Comparison of ENCODE assay signal across 10 cellular contexts in genomic region chr16:89020068-89020924, GRCh38. TPM values are rescaled to one million over a fixed set of nuclear protein-coding genes. Genes with fewer than 3 reads are reported as not detected.
DNase-seq lines count a peak whose midpoint lies in the region; ATAC-seq and TF ChIP-seq lines count a peak whose summit lies in the region.
"Had no signal": no experiment of that assay in that cellular context is flagged by ENCODE, and none has a peak within 500 bp of the region (broad histone marks: within the 10 kb centered on the region; RNA-seq: fewer than 3 reads in every experiment).

No MANE protein-coding gene starts in this region.

- no peaks in the 10 kb centered on the region for H4K20me1 ChIP-seq in OCI-LY7 (ENCODE audit: insufficient read depth, low read length)

- no TSS peak for BruUV-seq in OCI-LY7 (replicated peaks; lab: Mats Ljungman, UMichigan)

- no peaks in the 10 kb centered on the region for H3K9me2 ChIP-seq in OCI-LY7 (ENCODE audit: insufficient read depth, low read length)

- POLR2A ChIA-PET in activated CD4-positive, alpha-beta T cell treated with anti-CD3 and anti-CD28 coated beads for 36 hours (lab: Charles Lee) = no interaction called here
- POLR2A ChIA-PET in OCI-LY7 (lab: Charles Lee) = interaction anchor here (0.6 to 0.7 kb wide), 2 partner anchors 25 to 143 kb away, joined by 3 to 4 read pairs; no protein-coding TSS in a partner anchor

- peaks cover 10% of the 10 kb centered on the region for H3K4me1 Mint-ChIP-seq in activated CD4-positive, alpha-beta T cell treated with anti-CD3 and anti-CD28 coated beads for 36 hours
- peaks cover 19% of the 10 kb centered on the region for H3K4me1 Mint-ChIP-seq in T-helper 1 cell treated with Interleukin-12 subunit alpha and Interleukin-12 subunit beta and Interleukin-4 antibody, amounts not matched to agents 30 μg/mL and 1 μg/mL, for 36 hours (ENCODE audit: low read depth)

- no peaks in the 10 kb centered on the region for H3K79me2 ChIP-seq in OCI-LY7 (ENCODE audit: insufficient read depth, low read depth, low read length)

- H3K9me3 ChIP-seq in mucosa of descending colon = no peaks in the 10 kb centered on the region
- H3K9me3 ChIP-seq in OCI-LY7 (ENCODE audit: low read length) = 0 out of 2 replicates have a peak, but pooled peaks cover 5% of the 10 kb centered on the region

- H3K36me3 ChIP-seq in mucosa of descending colon (ENCODE audit: low read depth) = no peaks in the 10 kb centered on the region
- no peaks in the 10 kb centered on the region for H3K36me3 ChIP-seq in OCI-LY7 (ENCODE audit: insufficient read depth, low read length)

- DNase-seq in activated CD4-positive, alpha-beta T cell treated with anti-CD3 and anti-CD28 coated beads for 36 hours = peak; percentile 60
- DNase-seq in activated CD4-positive, alpha-beta T cell treated with anti-CD3 and anti-CD28 coated beads, Interleukin-2, amount 50 U/mL, for 1 hour = no peak
- DNase-seq in GM19238 (ENCODE audit: insufficient read length, low spot score) = peak; percentile 57
- DNase-seq in mucosa of descending colon = peak in 2 of 3 donors; percentile 13 to 31
- no peak for DNase-seq in OCI-LY7 (ENCODE audit: low spot score)
- DNase-seq in medulla oblongata (ENCODE audit: extremely low spot score) = no peak
- DNase-seq: hypothalamus, PC-3 had no signal

- CTCF ChIA-PET in activated CD4-positive, alpha-beta T cell treated with anti-CD3 and anti-CD28 coated beads for 36 hours (lab: Charles Lee) = no interaction called here
- CTCF ChIA-PET in OCI-LY7 (lab: Charles Lee; ENCODE audit: unreplicated experiment) = no interaction called here

- peaks cover 10% of the 10 kb centered on the region for H3K9me3 Mint-ChIP-seq in activated CD4-positive, alpha-beta T cell treated with anti-CD3 and anti-CD28 coated beads for 36 hours (ENCODE audit: low read depth)
- H3K9me3 Mint-ChIP-seq in T-helper 1 cell treated with Interleukin-12 subunit alpha and Interleukin-12 subunit beta and Interleukin-4 antibody, amounts not matched to agents 30 μg/mL and 1 μg/mL, for 36 hours = peaks cover 22% of the 10 kb centered on the region

- no peak overlapping the region for H3K4me3 Mint-ChIP-seq in activated CD4-positive, alpha-beta T cell treated with anti-CD3 and anti-CD28 coated beads for 36 hours
- peak overlapping the region; percentile 14 for H3K4me3 Mint-ChIP-seq in T-helper 1 cell treated with Interleukin-12 subunit alpha and Interleukin-12 subunit beta and Interleukin-4 antibody, amounts not matched to agents 30 μg/mL and 1 μg/mL, for 36 hours

- H3K27ac Mint-ChIP-seq in activated CD4-positive, alpha-beta T cell treated with anti-CD3 and anti-CD28 coated beads for 36 hours = no peak overlapping the region
- peak overlapping the region; percentile 49 for H3K27ac Mint-ChIP-seq in T-helper 1 cell treated with Interleukin-12 subunit alpha and Interleukin-12 subunit beta and Interleukin-4 antibody, amounts not matched to agents 30 μg/mL and 1 μg/mL, for 36 hours

- H3K27me3 Mint-ChIP-seq in activated CD4-positive, alpha-beta T cell treated with anti-CD3 and anti-CD28 coated beads for 36 hours = peaks cover 3% of the 10 kb centered on the region
- no peaks in the 10 kb centered on the region for H3K27me3 Mint-ChIP-seq in T-helper 1 cell treated with Interleukin-12 subunit alpha and Interleukin-12 subunit beta and Interleukin-4 antibody, amounts not matched to agents 30 μg/mL and 1 μg/mL, for 36 hours (ENCODE audit: low read depth)

- peak; percentile 98 for ATAC-seq in activated CD4-positive, alpha-beta T cell treated with anti-CD3 and anti-CD28 coated beads for 36 hours
- ATAC-seq in mucosa of descending colon = no peak
- no peak for ATAC-seq in GM18511 (IDR thresholded peaks at IDR 0.05; ENCODE audit: unreplicated experiment)
- ATAC-seq: PC-3 had no signal

- peaks cover 2% of the 10 kb centered on the region for H3K36me3 Mint-ChIP-seq in activated CD4-positive, alpha-beta T cell treated with anti-CD3 and anti-CD28 coated beads for 36 hours (ENCODE audit: low read depth)
- H3K36me3 Mint-ChIP-seq in T-helper 1 cell treated with Interleukin-12 subunit alpha and Interleukin-12 subunit beta and Interleukin-4 antibody, amounts not matched to agents 30 μg/mL and 1 μg/mL, for 36 hours (ENCODE audit: low read depth) = peaks cover 3% of the 10 kb centered on the region

- H3K27ac ChIP-seq in OCI-LY7 (ENCODE audit: low read depth, low read length, poor library complexity, severe bottlenecking) = no peak overlapping the region

- no peak for TF ChIP-seq CTCF in mucosa of descending colon (IDR thresholded peaks at IDR 0.05)
- TF ChIP-seq CTCF in OCI-LY7 (conservative IDR thresholded peaks at IDR 0.05; ENCODE audit: low read length) = no peak

- intact Hi-C loops in activated CD4-positive, alpha-beta T cell treated with anti-CD3 and anti-CD28 coated beads for 36 hours (cut with DNase I, micrococcal nuclease) = loop anchor here in 1 of 2 experiments (1.0 kb wide), 1 partner anchor 12 kb away; no protein-coding TSS in a partner anchor
- intact Hi-C loops in mucosa of descending colon (cut with DNase I, micrococcal nuclease) (no loop called here), OCI-LY7 (cut with micrococcal nuclease; ENCODE audit: unreplicated experiment) (no loop called here)

- no peak overlapping the region for H3K4me2 ChIP-seq in OCI-LY7 (ENCODE audit: low read length)

- H3K4me3 ChIP-seq in mucosa of descending colon = no peak overlapping the region
- H3K4me3 ChIP-seq in OCI-LY7 (ENCODE audit: low read depth, low read length, poor library complexity, severe bottlenecking) = no peak overlapping the region

- no peaks in the 10 kb centered on the region for H3K4me1 ChIP-seq in mucosa of descending colon (ENCODE audit: low read depth)
- H3K4me1 ChIP-seq in OCI-LY7 (ENCODE audit: insufficient read depth, low read length, poor library complexity, severe bottlenecking) = no peaks in the 10 kb centered on the region

- no peak overlapping the region for H2AFZ ChIP-seq in OCI-LY7 (ENCODE audit: low read length)

RNA-seq across cellular contexts. Expression of gene CBFA2T3, which starts 43.3 kb away (rescaled TPM):
- total RNA-seq in activated CD4-positive, alpha-beta T cell treated with anti-CD3 and anti-CD28 coated beads for 36 hours = under 1 TPM; 0.30 to 0.34 TPM
- 10 to 100 TPM in 1 of 3 donors, 1 to 10 TPM in 2; 6.9 to 12.8 (median 8.4) TPM for total RNA-seq in mucosa of descending colon
- 1.1 and 2.2 TPM in 2 replicates for total RNA-seq in OCI-LY7 (2014; rRNA removed; shearing (Covaris generic))
- total RNA-seq in OCI-LY7 (2022) = 30.8 and 48.0 TPM in 2 replicates
- total RNA-seq: PC-3 had no signal

Comparison
In these comparisons a context has a peak if more than half of its experiments do, and no peak if none do; other contexts are left out.
1. DNase-seq: peak in activated CD4-positive, alpha-beta T cell treated with anti-CD3 and anti-CD28 coated beads for 36 hours (single experiment), GM19238 (single experiment) and mucosa of descending colon (2 of 3); none in activated CD4-positive, alpha-beta T cell treated with anti-CD3 and anti-CD28 coated beads, Interleukin-2, amount 50 U/mL, for 1 hour (single experiment), OCI-LY7 (single experiment) and medulla oblongata (single experiment).